Comparison of ENCODE assay signal across 8 cellular contexts in the genomic region with DNA sequence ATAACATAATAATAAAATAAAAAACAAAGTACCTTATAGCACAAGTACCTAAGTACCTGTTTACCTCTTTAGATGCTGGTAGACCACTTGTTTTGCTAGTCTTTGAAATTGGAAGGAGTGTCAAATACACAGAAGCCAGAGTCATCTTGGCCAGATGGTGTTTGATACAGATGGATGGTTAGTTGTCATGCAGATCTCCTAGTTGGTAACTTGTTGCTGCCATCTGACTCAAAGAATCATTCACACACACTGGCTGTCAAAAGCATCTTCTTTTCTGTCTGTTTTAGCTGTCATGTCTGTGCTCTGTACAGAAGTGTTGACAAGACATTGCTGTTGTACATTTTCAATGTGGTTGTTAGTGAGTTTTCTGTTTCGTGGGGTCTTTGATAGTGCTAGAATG. TPM values are rescaled to one million over a fixed set of nuclear protein-coding genes. Genes with fewer than 3 reads are reported as not detected.
A peak's percentile ranks its signal among the peaks of the same experiment; 100 is the strongest.
DNase-seq lines count a peak whose midpoint lies in the region; ATAC-seq and TF ChIP-seq lines count a peak whose summit lies in the region.

No MANE protein-coding gene starts in this region.

- no peak overlapping the region for H3K4me3 ChIP-seq in stomach
- no peak overlapping the region for H3K4me3 ChIP-seq in ascending aorta

- no peaks in the 10 kb centered on the region for H3K9me3 ChIP-seq in stomach
- H3K9me3 ChIP-seq in ascending aorta = no peaks in the 10 kb centered on the region

- peaks cover 0 to 46% (median 34%) of the 10 kb centered on the region in 4 donors for H3K36me3 ChIP-seq in stomach
- peaks cover 8 to 22% of the 10 kb centered on the region in 2 donors for H3K36me3 ChIP-seq in ascending aorta

- TF ChIP-seq EP300 in stomach (IDR thresholded peaks at IDR 0.05) = no peak

- DNase-seq in glomerular visceral epithelial cell (ENCODE audit: extremely low spot score) (peak; percentile 22), stomach (no peak), H4 (ENCODE audit: low spot score) (no peak), ascending aorta (ENCODE audit: low spot score in 2 of 2) (no peak)
- no peak for DNase-seq in stimulated activated CD4-positive, alpha-beta T cell treated with anti-CD3 and anti-CD28 coated beads, Interleukin-1b, Interleukin-23, amount 100 ng/mL, for 48 hours

- intact Hi-C loops in stomach (cut with DNase I; ENCODE audit: low total_unique reads) = no loop called here
- intact Hi-C loops in ascending aorta (cut with DNase I) = no loop called here

- WGBS in stomach, 5 donors = 76 to 100% (median 82%) methylated on average over 1 of the region's 1 CpG

- H3K27me3 ChIP-seq in stomach (no peaks in the 10 kb centered on the region), ascending aorta (no peaks in the 10 kb centered on the region)

- peaks cover 0 to 21% (median 7%) of the 10 kb centered on the region in 4 donors for H3K4me1 ChIP-seq in stomach
- H3K4me1 ChIP-seq in ascending aorta = no peaks in the 10 kb centered on the region

- ATAC-seq in GM18511 (IDR thresholded peaks at IDR 0.05; ENCODE audit: unreplicated experiment) = peak; percentile 81
- peak; percentile 70 for ATAC-seq in GM21576 (IDR thresholded peaks at IDR 0.05; ENCODE audit: unreplicated experiment)
- ATAC-seq in HG03460 (IDR thresholded peaks at IDR 0.05; ENCODE audit: unreplicated experiment) = peak; percentile 76

- no peak for TF ChIP-seq POLR2A in stomach (IDR thresholded peaks at IDR 0.05)

- TF ChIP-seq CTCF in stomach (IDR thresholded peaks at IDR 0.05) (no peak), ascending aorta (IDR thresholded peaks at IDR 0.05) (no peak)

- H3K27ac ChIP-seq in stomach (no peak overlapping the region), ascending aorta (no peak overlapping the region)

RNA-seq across cellular contexts. Expression of a gene that starts 39.7 kb away (rescaled TPM):
- total RNA-seq in stomach (100 to 1,000 TPM in 1 of 5 donors, 10 to 100 TPM in 4; 12.2 to 140 (median 67.7) TPM), ascending aorta (18.4 TPM)
- 10 to 100 TPM; 19.7 to 35.0 (median 33.9) TPM for polyA plus RNA-seq in stomach
- total RNA-seq in H4 (2014; rRNA removed; shearing (Covaris generic)) = 64.4 and 71.3 TPM in 2 replicates
